Comparison of ENCODE assay signal across 17 cellular contexts in the genomic region with DNA sequence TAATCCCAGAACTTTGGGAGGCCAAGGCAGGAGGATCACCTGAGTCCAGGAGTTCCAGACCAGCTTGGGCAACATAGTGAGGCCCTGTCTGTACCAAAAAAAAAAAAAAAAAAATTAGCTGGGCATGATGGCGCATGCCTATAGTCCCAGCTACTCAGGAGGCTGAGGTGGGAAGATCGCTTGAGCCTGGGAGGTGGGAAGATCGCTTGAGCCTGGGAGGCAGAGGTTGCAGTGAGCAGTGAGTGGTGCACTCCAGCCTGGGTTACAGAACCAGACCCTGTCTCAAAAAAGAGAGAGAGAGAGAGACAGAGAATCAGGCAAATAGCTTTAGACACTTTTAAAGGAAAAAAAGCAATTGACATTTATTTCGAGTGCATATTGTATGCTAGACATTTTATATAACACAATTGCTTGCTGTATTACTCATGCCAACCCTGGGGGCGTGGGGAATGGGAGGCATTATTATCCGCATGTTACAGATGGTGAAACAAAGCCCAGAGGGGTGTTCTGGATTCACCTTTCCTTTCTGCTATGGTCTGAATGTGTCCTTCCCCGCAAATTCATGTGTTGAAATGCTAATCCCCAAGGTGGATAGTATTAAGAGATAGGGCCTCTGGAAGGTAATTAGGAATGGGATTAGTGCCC. TPM values are rescaled to one million over a fixed set of nuclear protein-coding genes. Genes with fewer than 3 reads are reported as not detected.
A peak's percentile ranks its signal among the peaks of the same experiment; 100 is the strongest.
DNase-seq lines count a peak whose midpoint lies in the region; ATAC-seq, FAIRE-seq and TF ChIP-seq lines count a peak whose summit lies in the region.
"Had no signal": no experiment of that assay in that cellular context is flagged by ENCODE, and none has a peak within 500 bp of the region (broad histone marks: within the 10 kb centered on the region; RNA-seq: fewer than 3 reads in every experiment).

No MANE protein-coding gene starts in this region.

- no peak overlapping the region for H3K27ac ChIP-seq in kidney (ENCODE audit: low read depth in 2 of 2, low read length in 2 of 2)
- H3K27ac ChIP-seq in CD4-positive, alpha-beta memory T cell (ENCODE audit: low read depth, low read length): no peak overlapping the region
- H3K27ac ChIP-seq: BLaER1 treated with 17β-estradiol and CSF1 and Interleukin-3, amounts not matched to agents 10 nM and 100 nM; GM23248 had no signal

- no peaks in the 10 kb centered on the region for H3K4me1 Mint-ChIP-seq in WTC11
- H3K4me1 Mint-ChIP-seq in CD4-positive, alpha-beta memory T cell: peaks cover 6 to 15% (median 7%) of the 10 kb centered on the region in 4 donors

- no peaks in the 10 kb centered on the region for H3K4me1 ChIP-seq in kidney (ENCODE audit: control insufficient read depth in 1 of 2, insufficient read depth in 1 of 2, low read depth in 1 of 2, low read length in 2 of 2)
- peaks cover 6% of the 10 kb centered on the region for H3K4me1 ChIP-seq in CD4-positive, alpha-beta memory T cell (ENCODE audit: insufficient read depth, low read length)
- H3K4me1 ChIP-seq: BLaER1 treated with 17β-estradiol and CSF1 and Interleukin-3, amounts not matched to agents 10 nM and 100 nM had no signal

- peak overlapping the region; percentile 57; the same call in 1 of the 2 replicates for H3K27ac Mint-ChIP-seq in WTC11
- H3K27ac Mint-ChIP-seq in CD4-positive, alpha-beta memory T cell: peak overlapping the region in 2 of 7 donors; percentile 29 to 71

- H3K9ac ChIP-seq in kidney (ENCODE audit: low read length in 2 of 2): no peak overlapping the region
- H3K9ac ChIP-seq: BLaER1 treated with 17β-estradiol and CSF1 and Interleukin-3, amounts not matched to agents 10 nM and 100 nM; GM23248 had no signal

- H3K36me3 ChIP-seq in kidney (ENCODE audit: control insufficient read depth in 1 of 2, insufficient read depth in 2 of 2, low read length in 2 of 2): no peaks in the 10 kb centered on the region
- no peaks in the 10 kb centered on the region for H3K36me3 ChIP-seq in CD4-positive, alpha-beta memory T cell (ENCODE audit: insufficient read depth, low read length)
- H3K36me3 ChIP-seq: BLaER1 treated with 17β-estradiol and CSF1 and Interleukin-3, amounts not matched to agents 10 nM and 100 nM had no signal

- POLR2A ChIA-PET in WTC11 (lab: Charles Lee) (no interaction called here), HEK293T (lab: Yijun Ruan, JAX) (no interaction called here)
- POLR2A ChIA-PET in CD4-positive, alpha-beta memory T cell (lab: Charles Lee; ENCODE audit: partially characterized antibody): no interaction called here

- H3K36me3 Mint-ChIP-seq in WTC11: no peaks in the 10 kb centered on the region
- H3K36me3 Mint-ChIP-seq in CD4-positive, alpha-beta memory T cell: peaks cover 10 to 11% of the 10 kb centered on the region in 2 donors

- intact Hi-C loops in kidney (cut with DNase I): no loop called here
- intact Hi-C loops in CD4-positive, alpha-beta memory T cell (cut with micrococcal nuclease): no loop called here

- no peak for FAIRE-seq in kidney (lab: Jason Lieb, UNC)
- FAIRE-seq: GM18507, H54 had no signal

- H3K27me3 ChIP-seq in CD4-positive, alpha-beta memory T cell (ENCODE audit: insufficient read depth, low read length): no peaks in the 10 kb centered on the region
- H3K27me3 ChIP-seq: BLaER1 treated with 17β-estradiol and CSF1 and Interleukin-3, amounts not matched to agents 10 nM and 100 nM had no signal

- no peaks in the 10 kb centered on the region for H3K27me3 Mint-ChIP-seq in WTC11 (ENCODE audit: low read depth)
- no peaks in the 10 kb centered on the region for H3K27me3 Mint-ChIP-seq in CD4-positive, alpha-beta memory T cell
- H3K27me3 Mint-ChIP-seq: CD4-positive, CD25-positive, alpha-beta regulatory T cell had no signal

- no peaks in the 10 kb centered on the region for H3K9me3 ChIP-seq in kidney (ENCODE audit: control insufficient read depth in 1 of 2, low read length in 2 of 2)
- H3K9me3 ChIP-seq in CD4-positive, alpha-beta memory T cell (ENCODE audit: control insufficient read depth in 1 of 2, low read length in 2 of 2): no peaks in the 10 kb centered on the region
- H3K9me3 ChIP-seq: BLaER1 treated with 17β-estradiol and CSF1 and Interleukin-3, amounts not matched to agents 10 nM and 100 nM had no signal

- DNase-seq in NCI-H82 (lab: John Stamatoyannopoulos, UW) (peak; percentile 65), NCI-H82 treated with DMSO at 0.1 percent for 48 hours (lab: John Stamatoyannopoulos, UW; ENCODE audit: unreplicated experiment) (no peak), WTC11 (ENCODE audit: low spot score) (no peak), kidney (peak; percentile 11), putamen (ENCODE audit: low spot score) (peak; percentile 21), HEK293T (ENCODE audit: extremely low spot score) (no peak), pons (ENCODE audit: low spot score) (no peak)
- no peak for DNase-seq in CD4-positive, alpha-beta memory T cell
- DNase-seq: 8988T; AML-193; Calu3; CD4-positive, CD25-positive, alpha-beta regulatory T cell; DMS 273 treated with DMSO at 0.1 percent for 48 hours; GM23248 had no signal

- CTCF ChIA-PET in WTC11 (lab: Charles Lee): interaction anchor here (1.5 kb wide), 1 partner anchor 10 kb away, joined by 3 read pairs; a partner anchor contains a TSS
- CTCF ChIA-PET in CD4-positive, alpha-beta memory T cell (lab: Charles Lee; ENCODE audit: partially characterized antibody): no interaction called here
- CTCF ChIA-PET in HEK293T (lab: Yijun Ruan, JAX): interaction anchor here (0.6 kb wide), 1 partner anchor 223 kb away, joined by 4 read pairs; no protein-coding TSS in a partner anchor

- no peaks in the 10 kb centered on the region for H3K9me3 Mint-ChIP-seq in WTC11
- H3K9me3 Mint-ChIP-seq in CD4-positive, alpha-beta memory T cell: no peaks in the 10 kb centered on the region
- H3K9me3 Mint-ChIP-seq: CD4-positive, CD25-positive, alpha-beta regulatory T cell had no signal

- no peak overlapping the region for H3K4me3 Mint-ChIP-seq in WTC11
- H3K4me3 Mint-ChIP-seq in CD4-positive, alpha-beta memory T cell: no peak overlapping the region
- H3K4me3 Mint-ChIP-seq: CD4-positive, CD25-positive, alpha-beta regulatory T cell had no signal

- H3K4me3 ChIP-seq in kidney (ENCODE audit: low read length in 2 of 2): no peak overlapping the region
- no peak overlapping the region for H3K4me3 ChIP-seq in CD4-positive, alpha-beta memory T cell (ENCODE audit: low read length in 2 of 2)
- H3K4me3 ChIP-seq: BLaER1 treated with 17β-estradiol and CSF1 and Interleukin-3, amounts not matched to agents 10 nM and 100 nM; GM23248 had no signal

- no peak for ATAC-seq in WTC11

- no peak for TF ChIP-seq CTCF in WTC11 (IDR thresholded peaks at IDR 0.05)
- TF ChIP-seq CTCF in kidney (IDR thresholded peaks at IDR 0.05; ENCODE audit: borderline replicate concordance, extremely low read depth, insufficient read depth): no peak

TF ChIP-seq in WTC11, 78 proteins besides CTCF, POLR2A, EP300 and RAD21 (continues in another document):
- TF ChIP-seq, protein P1, sequence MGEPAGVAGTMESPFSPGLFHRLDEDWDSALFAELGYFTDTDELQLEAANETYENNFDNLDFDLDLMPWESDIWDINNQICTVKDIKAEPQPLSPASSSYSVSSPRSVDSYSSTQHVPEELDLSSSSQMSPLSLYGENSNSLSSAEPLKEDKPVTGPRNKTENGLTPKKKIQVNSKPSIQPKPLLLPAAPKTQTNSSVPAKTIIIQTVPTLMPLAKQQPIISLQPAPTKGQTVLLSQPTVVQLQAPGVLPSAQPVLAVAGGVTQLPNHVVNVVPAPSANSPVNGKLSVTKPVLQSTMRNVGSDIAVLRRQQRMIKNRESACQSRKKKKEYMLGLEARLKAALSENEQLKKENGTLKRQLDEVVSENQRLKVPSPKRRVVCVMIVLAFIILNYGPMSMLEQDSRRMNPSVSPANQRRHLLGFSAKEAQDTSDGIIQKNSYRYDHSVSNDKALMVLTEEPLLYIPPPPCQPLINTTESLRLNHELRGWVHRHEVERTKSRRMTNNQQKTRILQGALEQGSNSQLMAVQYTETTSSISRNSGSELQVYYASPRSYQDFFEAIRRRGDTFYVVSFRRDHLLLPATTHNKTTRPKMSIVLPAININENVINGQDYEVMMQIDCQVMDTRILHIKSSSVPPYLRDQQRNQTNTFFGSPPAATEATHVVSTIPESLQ (CRISPR knock-in tag; IDR thresholded peaks at IDR 0.05): no peak

TF ChIP-seq in HEK293T, 16 proteins besides CTCF, POLR2A, EP300 and RAD21:
- no peak for TF ChIP-seq ELF4 (IDR thresholded peaks at IDR 0.05)

RNA-seq across cellular contexts. Expression of a gene that starts 9.7 kb away (rescaled TPM):
- total RNA-seq in WTC11 (2021) (10.2 to 14.5 TPM (median 11.2 TPM) in 3 replicates), kidney (20.0 TPM)
- 5.2 TPM for polyA plus RNA-seq in kidney (ENCODE audit: insufficient read depth, low read depth, low replicate concordance)
- 10 to 100 TPM; 71.9 to 79.8 TPM for total RNA-seq in CD4-positive, alpha-beta memory T cell
- 1 to 10 TPM; 1.4 to 8.5 TPM for polyA plus RNA-seq in CD4-positive, alpha-beta memory T cell

RNA-seq across cellular contexts. Expression of a gene that starts 30.5 kb away (rescaled TPM):
- total RNA-seq in WTC11 (2021): 30.4 to 35.8 TPM (median 33.0 TPM) in 3 replicates
- 319 TPM for total RNA-seq in kidney
- polyA plus RNA-seq in kidney (ENCODE audit: insufficient read depth, low read depth, low replicate concordance): 363 TPM
- total RNA-seq in CD4-positive, alpha-beta memory T cell: 100 to 1,000 TPM; 275 to 286 TPM
- 1,000 to 10,000 TPM; 1,322 to 2,333 TPM for polyA plus RNA-seq in CD4-positive, alpha-beta memory T cell

RNA-seq across cellular contexts. Expression of a gene that starts 35.2 kb away (rescaled TPM):
- 35.4 to 37.8 TPM (median 37.4 TPM) in 3 replicates for total RNA-seq in WTC11 (2021)
- total RNA-seq in kidney: 31.2 TPM
- 15.2 TPM for polyA plus RNA-seq in kidney (ENCODE audit: insufficient read depth, low read depth, low replicate concordance)
- 10 to 100 TPM; 36.4 to 40.0 TPM for total RNA-seq in CD4-positive, alpha-beta memory T cell
- polyA plus RNA-seq in CD4-positive, alpha-beta memory T cell: 10 to 100 TPM in 1 of 2 donors, 1 to 10 TPM in 1; 6.0 to 15.3 TPM

Comparison
In these comparisons a context has a peak if more than half of its experiments do, and no peak if none do; other contexts are left out.
1. DNase-seq: peak in NCI-H82 (single experiment), kidney (single experiment) and putamen (single experiment); none in NCI-H82 treated with DMSO at 0.1 percent for 48 hours (single experiment), WTC11 (single experiment), CD4-positive, alpha-beta memory T cell (0 of 5), HEK293T (single experiment) and pons (single experiment).